6 cellular contexts compared by ENCODE assay signal in genomic region chr19:15776264-15776663, GRCh38. TPM values are rescaled to one million over a fixed set of nuclear protein-coding genes. Genes with fewer than 3 reads are reported as not detected.
"Had no signal": no experiment of that assay in that cellular context is flagged by ENCODE, and none has a peak within 500 bp of the region (broad histone marks: within the 10 kb centered on the region; RNA-seq: fewer than 3 reads in every experiment).

No MANE protein-coding gene starts in this region.

- H3K4me3 Mint-ChIP-seq: GM23338, H9 had no signal

- H3K27ac Mint-ChIP-seq: GM23338, H9 had no signal

- H3K4me1 Mint-ChIP-seq: GM23338, H9 had no signal

- H2AFZ ChIP-seq: GM23338 had no signal

- DNase-seq: H9, HCEC 1CT, IMR-90 had no signal

- ATAC-seq: GM23338 had no signal

- H3K4me3 ChIP-seq: GM23338 had no signal

- H3K4me2 ChIP-seq: GM23338 had no signal

RNA-seq across cellular contexts. Expression of gene OR10H5, which starts 11.2 kb away (rescaled TPM):
- total RNA-seq: GM23338, H1, H9, HT-29, IMR-90 had no signal

RNA-seq across cellular contexts. Expression of gene OR10H3, which starts 38.5 kb away (rescaled TPM):
- total RNA-seq: GM23338, H1, H9, HT-29, IMR-90 had no signal

RNA-seq across cellular contexts. Expression of gene OR10H1, which starts 39.2 kb away (rescaled TPM):
- total RNA-seq: GM23338, H1, H9, HT-29, IMR-90 had no signal

RNA-seq across cellular contexts. Expression of gene OR10H2, which starts 48.4 kb away (rescaled TPM):
- total RNA-seq: GM23338, H1, H9, HT-29, IMR-90 had no signal
